11 cellular contexts compared by ENCODE assay signal in the genomic region with DNA sequence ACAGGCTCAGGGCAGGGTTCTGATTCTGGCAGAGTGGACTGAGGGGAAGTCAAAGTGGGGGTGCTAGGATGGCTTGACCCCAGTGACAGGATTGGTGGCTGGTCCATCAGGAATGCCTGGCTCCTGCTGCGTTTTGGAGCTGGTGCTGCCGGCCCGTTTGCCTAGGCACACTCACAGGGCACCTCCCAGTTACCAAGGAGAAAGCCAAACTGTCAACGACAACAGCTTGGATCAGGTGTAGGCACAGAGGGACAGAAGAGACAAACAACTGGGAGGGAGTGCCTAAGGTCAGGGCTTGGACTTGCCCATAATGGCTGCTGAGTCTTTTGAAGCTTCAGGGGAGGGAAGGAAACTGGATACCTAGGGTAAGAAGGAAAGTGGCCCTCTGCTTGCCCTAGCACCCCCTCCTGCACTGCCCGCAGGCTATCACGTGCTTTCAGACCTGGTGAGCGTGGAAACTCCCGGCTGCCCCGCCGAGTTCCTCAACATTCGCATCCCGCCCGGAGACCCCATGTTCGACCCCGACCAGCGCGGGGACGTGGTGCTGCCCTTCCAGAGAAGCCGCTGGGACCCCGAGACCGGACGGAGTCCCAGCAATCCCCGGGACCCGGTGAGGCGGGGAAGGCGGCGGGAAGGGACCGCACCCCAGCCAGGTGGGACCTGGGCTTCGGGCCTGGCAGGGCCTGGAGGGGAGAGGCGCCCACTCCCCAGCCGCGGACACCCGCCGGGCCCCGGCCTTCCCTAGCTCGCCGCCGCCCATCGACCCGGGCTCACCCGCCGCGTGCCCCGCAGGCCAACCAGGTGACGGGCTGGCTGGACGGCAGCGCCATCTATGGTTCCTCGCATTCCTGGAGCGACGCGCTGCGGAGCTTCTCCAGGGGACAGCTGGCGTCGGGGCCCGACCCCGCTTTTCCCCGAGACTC. TPM values are rescaled to one million over a fixed set of nuclear protein-coding genes. Genes with fewer than 3 reads are reported as not detected.
A peak's percentile ranks its signal among the peaks of the same experiment; 100 is the strongest.
DNase-seq lines count a peak whose midpoint lies in the region; ATAC-seq and TF ChIP-seq lines count a peak whose summit lies in the region.
"Had no signal": no experiment of that assay in that cellular context is flagged by ENCODE, and none has a peak within 500 bp of the region (broad histone marks: within the 10 kb centered on the region; RNA-seq: fewer than 3 reads in every experiment).

No MANE protein-coding gene starts in this region.

- no peaks in the 10 kb centered on the region for H3K9me3 ChIP-seq in Peyer's patch
- no peaks in the 10 kb centered on the region for H3K9me3 ChIP-seq in esophagus muscularis mucosa
- H3K9me3 ChIP-seq in parathyroid adenoma (ENCODE audit: control insufficient read depth, low read length), result no peaks in the 10 kb centered on the region

- peak; percentile 53 for DNase-seq in ELF-1 (ENCODE audit: low read depth, low spot score)
- peak in 1 of 3 donors; percentile 62 for DNase-seq in Peyer's patch
- DNase-seq in esophagus muscularis mucosa (ENCODE audit: extremely low spot score), result no peak
- no peak for DNase-seq in lower leg skin (ENCODE audit: low spot score in 2 of 2)
- no peak for DNase-seq in GM20000 (ENCODE audit: low spot score)
- no peak for DNase-seq in DMS153 (lab: John Stamatoyannopoulos, UW)
- DNase-seq: amniotic stem cell, hippocampal formation had no signal

- H3K36me3 ChIP-seq in Peyer's patch, result no peaks in the 10 kb centered on the region
- H3K36me3 ChIP-seq in esophagus muscularis mucosa, result no peaks in the 10 kb centered on the region
- no peaks in the 10 kb centered on the region for H3K36me3 ChIP-seq in parathyroid adenoma (ENCODE audit: control insufficient read depth, insufficient read depth, low read length)

- 40% methylated on average over 4 of the region's 57 CpGs for WGBS in esophagus muscularis mucosa
- 35 to 42% methylated on average over 40 to 45 of the region's 57 CpGs for WGBS in lower leg skin, 2 donors

- ATAC-seq in HG03135 (IDR thresholded peaks at IDR 0.05; ENCODE audit: unreplicated experiment), result no peak
- ATAC-seq: SK-N-SH treated with all-trans-retinoic acid at 6 μM for 48 hours had no signal

- H3K4me1 ChIP-seq in Peyer's patch (peaks cover 0 to 9% (median 4%) of the 10 kb centered on the region in 4 donors), esophagus muscularis mucosa (peaks cover 7 to 15% (median 12%) of the 10 kb centered on the region in 4 donors), parathyroid adenoma (no peaks in the 10 kb centered on the region)

- TF ChIP-seq CTCF in Peyer's patch (IDR thresholded peaks at IDR 0.05), result peak in 4 of 6 experiments; percentile 26 to 49 (median 32)
- no peak for TF ChIP-seq CTCF in esophagus muscularis mucosa (IDR thresholded peaks at IDR 0.05)
- TF ChIP-seq CTCF in parathyroid adenoma (IDR thresholded peaks at IDR 0.05), result peak; percentile 27
- TF ChIP-seq CTCF in lower leg skin (IDR thresholded peaks at IDR 0.05), result no peak
- no peak for TF ChIP-seq CTCF in GM20000 (IDR thresholded peaks at IDR 0.05; ENCODE audit: extremely low read depth, missing control alignments)

- H3K27ac ChIP-seq in Peyer's patch, result no peak overlapping the region
- no peak overlapping the region for H3K27ac ChIP-seq in esophagus muscularis mucosa (replicated peaks in 1 of 4)
- H3K27ac ChIP-seq in parathyroid adenoma, result no peak overlapping the region

- TF ChIP-seq POLR2A in Peyer's patch (IDR thresholded peaks at IDR 0.05) (no peak), esophagus muscularis mucosa (IDR thresholded peaks at IDR 0.05; ENCODE audit: low read depth) (no peak), lower leg skin (IDR thresholded peaks at IDR 0.05) (no peak)

- no peaks in the 10 kb centered on the region for H3K79me2 ChIP-seq in parathyroid adenoma

- H3K27me3 ChIP-seq in Peyer's patch, result peaks cover 0 to 8% of the 10 kb centered on the region in 2 donors
- H3K27me3 ChIP-seq in esophagus muscularis mucosa, result peaks cover 0 to 90% (median 28%) of the 10 kb centered on the region in 4 donors
- H3K27me3 ChIP-seq in parathyroid adenoma (ENCODE audit: control insufficient read depth, insufficient read depth, low read length), result no peaks in the 10 kb centered on the region

- intact Hi-C loops in esophagus muscularis mucosa (cut with DNase I), result no loop called here
- intact Hi-C loops in lower leg skin (cut with DNase I; ENCODE audit: low total_unique reads), result no loop called here

- TF ChIP-seq EP300 in esophagus muscularis mucosa (IDR thresholded peaks at IDR 0.05), result no peak

- H3K4me3 ChIP-seq in Peyer's patch (peak overlapping the region; percentile 3 to 43 (median 28)), esophagus muscularis mucosa (peak overlapping the region; percentile 26 to 46 (median 34)), parathyroid adenoma (ENCODE audit: low read depth, low read length) (no peak overlapping the region), lower leg skin (ENCODE audit: low read depth, poor library complexity, severe bottlenecking) (no peak overlapping the region)

- H3K4me2 ChIP-seq in parathyroid adenoma (ENCODE audit: low read length), result peak overlapping the region; percentile 38

- H2AFZ ChIP-seq in parathyroid adenoma, result peak overlapping the region; percentile 64

- no peak overlapping the region for H3K9ac ChIP-seq in parathyroid adenoma

RNA-seq across cellular contexts. Expression of gene DUOX1, which starts 5.1 kb away (rescaled TPM):
- total RNA-seq in Peyer's patch, result under 1 TPM in 2 of 4 donors, not detected in 2; 0.35 to 0.54 TPM
- 1 to 10 TPM in 1 of 4 donors, under 1 TPM in 3; 0.33 to 1.7 (median 0.61) TPM for total RNA-seq in esophagus muscularis mucosa
- total RNA-seq in lower leg skin, result 100 to 1,000 TPM in 2 of 4 donors, 10 to 100 TPM in 2; 90.1 to 162 (median 114) TPM

RNA-seq across cellular contexts. Expression of gene DUOXA1, which starts 5.3 kb away (rescaled TPM):
- total RNA-seq in Peyer's patch (1 to 10 TPM in 1 of 4 donors, not detected in 3; 1.2 TPM), esophagus muscularis mucosa (under 1 TPM in 2 of 4 donors, not detected in 2; 0.13 to 0.52 TPM), lower leg skin (100 to 1,000 TPM in 2 of 4 donors, 10 to 100 TPM in 2; 58.1 to 112 (median 99.0) TPM)

RNA-seq across cellular contexts. Expression of gene DUOXA2, which starts 20.8 kb away (rescaled TPM):
- total RNA-seq in Peyer's patch (under 1 TPM in 1 of 4 donors, not detected in 3; 0.67 TPM), esophagus muscularis mucosa (under 1 TPM in 2 of 4 donors, not detected in 2; 0.42 to 0.52 TPM), lower leg skin (not detected)

RNA-seq across cellular contexts. Expression of gene DUOX2, which starts 21.0 kb away (rescaled TPM):
- 1 to 10 TPM in 2 of 4 donors, under 1 TPM in 2; 0.19 to 3.3 (median 1.6) TPM for total RNA-seq in Peyer's patch
- total RNA-seq in esophagus muscularis mucosa, result under 1 TPM; under 0.01 to 0.86 (median 0.10) TPM
- 10 to 100 TPM in 1 of 4 donors, 1 to 10 TPM in 3; 3.5 to 11.0 (median 3.9) TPM for total RNA-seq in lower leg skin

RNA-seq across cellular contexts. Expression of gene SHF, which starts 52.8 kb away (rescaled TPM):
- total RNA-seq in Peyer's patch, result 10 to 100 TPM in 2 of 4 donors, 1 to 10 TPM in 2; 5.8 to 20.6 (median 11.2) TPM
- 10 to 100 TPM in 2 of 4 donors, 1 to 10 TPM in 2; 4.6 to 15.4 (median 10.2) TPM for total RNA-seq in esophagus muscularis mucosa
- total RNA-seq in lower leg skin, result 10 to 100 TPM in 2 of 4 donors, 1 to 10 TPM in 2; 6.0 to 19.4 (median 13.0) TPM

Comparison
In these comparisons a context has a peak if more than half of its experiments do, and no peak if none do; other contexts are left out.
1. H3K4me3 ChIP-seq: peak in Peyer's patch (4 of 4) and esophagus muscularis mucosa (4 of 4); none in parathyroid adenoma (single experiment) and lower leg skin (single experiment).
2. CTCF ChIP-seq: peak in Peyer's patch (4 of 6) and parathyroid adenoma (single experiment); none in esophagus muscularis mucosa (0 of 3), lower leg skin (0 of 3) and GM20000 (single experiment).
3. RNA of gene DUOX1, which starts 5.1 kb away (total RNA-seq): 90.1 to 162 TPM in lower leg skin; 0.33 to 1.7 TPM in esophagus muscularis mucosa and 0.35 to 0.54 TPM in Peyer's patch; every median in the first group is over 10 times any median in the second.
4. RNA of gene DUOXA1, which starts 5.3 kb away (total RNA-seq): 58.1 to 112 TPM in lower leg skin; 1.2 TPM in Peyer's patch and 0.13 to 0.52 TPM in esophagus muscularis mucosa; every median in the first group is over 10 times any median in the second.